In the genomic region with DNA sequence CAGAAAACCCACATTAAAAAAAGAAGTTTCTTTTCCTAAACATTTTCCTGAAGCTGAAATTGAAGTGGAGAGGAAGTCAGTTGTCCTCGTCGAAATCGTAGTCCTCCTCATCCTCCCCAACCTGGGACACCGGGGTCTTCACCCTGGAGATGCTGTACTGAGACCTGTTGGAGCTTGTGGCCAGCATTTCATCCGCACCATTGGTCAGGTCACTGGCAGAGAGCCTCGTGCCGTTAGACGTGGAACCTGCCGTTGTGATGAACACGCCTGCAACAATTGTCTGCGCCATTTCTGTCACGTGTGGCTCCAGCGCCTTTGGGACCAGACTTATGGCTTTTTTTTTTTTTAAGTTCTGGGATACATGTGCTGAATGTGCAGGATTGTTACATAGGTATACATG, we compare ENCODE assay signal across 26 cellular contexts. TPM values are rescaled to one million over a fixed set of nuclear protein-coding genes. Genes with fewer than 3 reads are reported as not detected.
"Had no signal": no experiment of that assay in that cellular context is flagged by ENCODE, and none has a peak within 500 bp of the region (broad histone marks: within the 10 kb centered on the region; RNA-seq: fewer than 3 reads in every experiment).

No MANE protein-coding gene starts in this region.

- FAIRE-seq: HepG2 had no signal

- H3K27ac ChIP-seq: RWPE1, SJSA1, SK-N-MC had no signal

- H3K36me3 ChIP-seq: MG63, SJSA1 had no signal

- H3K4me3 ChIP-seq: MG63, SJSA1, SK-N-MC had no signal

- H3K27me3 ChIP-seq: MG63 had no signal

- H3K9me3 ChIP-seq: MG63, SJSA1 had no signal

- DNase-seq: IMR-90; Karpas-422; KG1; MG63; NCI-H1092; NCI-H1105 treated with DMSO at 0.1 percent for 48 hours; NCI-H1417 treated with DMSO at 0.1 percent for 48 hours; NCI-H146; NCI-H1694 treated with DMSO at 0.1 percent for 48 hours; NCI-H1930; NCI-H2081; NCI-H2107; NCI-H2227 treated with DMSO at 0.1 percent for 48 hours; NCI-H524; NCI-H526 treated with DMSO at 0.1 percent for 48 hours; NCI-H748 treated with DMSO at 0.1 percent for 48 hours; NK-92 treated with Interleukin-12 subunit alpha and Interleukin-12 subunit beta, amount 100 ng/mL, for 24 hours; SIG-M5 had no signal

- ATAC-seq: HepG2, Panc1, PC-3 had no signal

- H3K4me1 ChIP-seq: SJSA1 had no signal

RNA-seq across cellular contexts. Expression of a gene that starts 23.8 kb away (rescaled TPM):
- total RNA-seq: HT1080, OCI-LY7, PC-3 had no signal
